ENCODE assay signal across 9 cellular contexts in genomic region chr21:31866077-31866511, GRCh38. TPM values are rescaled to one million over a fixed set of nuclear protein-coding genes. Genes with fewer than 3 reads are reported as not detected.
A peak's percentile ranks its signal among the peaks of the same experiment; 100 is the strongest.
DNase-seq lines count a peak whose midpoint lies in the region; FAIRE-seq and TF ChIP-seq lines count a peak whose summit lies in the region.
"Had no signal": no experiment of that assay in that cellular context is flagged by ENCODE, and none has a peak within 500 bp of the region (broad histone marks: within the 10 kb centered on the region; RNA-seq: fewer than 3 reads in every experiment).

No MANE protein-coding gene starts in this region.

- CTCF ChIA-PET in RWPE1 (lab: Yijun Ruan, JAX), result interaction anchor here (0.6 to 1.6 kb wide), 10 partner anchors 10 to 469 kb away, joined by 3 to 11 read pairs (median 3); no protein-coding TSS in a partner anchor

- FAIRE-seq in frontal cortex (lab: Jason Lieb, UNC), result no peak
- FAIRE-seq: G401.6 had no signal

- H3K27ac ChIP-seq in RWPE1 (no peak overlapping the region), osteoblast (ENCODE audit: low read depth, low read length) (no peak overlapping the region), thyroid gland (no peak overlapping the region)

- POLR2A ChIA-PET in RWPE1 (lab: Yijun Ruan, JAX; ENCODE audit: low non-redundant PET), result no interaction called here

- H3K27me3 ChIP-seq in osteoblast (ENCODE audit: insufficient read depth, low read length) (peaks cover 11% of the 10 kb centered on the region), thyroid gland (no peaks in the 10 kb centered on the region)

- 22 to 23% methylated on average over 14 of the region's 15 CpGs for WGBS in thyroid gland, 2 donors

- H3K36me3 ChIP-seq in osteoblast (ENCODE audit: insufficient read depth, low read length), result no peaks in the 10 kb centered on the region
- no peaks in the 10 kb centered on the region for H3K36me3 ChIP-seq in thyroid gland

- H3K9me3 ChIP-seq in osteoblast (ENCODE audit: low read depth, low read length) (no peaks in the 10 kb centered on the region), thyroid gland (no peaks in the 10 kb centered on the region)

- no peak overlapping the region for H3K4me3 ChIP-seq in osteoblast (ENCODE audit: insufficient read depth, low read length)
- no peak overlapping the region for H3K4me3 ChIP-seq in thyroid gland (replicated peaks in 1 of 3)

- H4K20me1 ChIP-seq in osteoblast (ENCODE audit: insufficient read depth, low read length), result no peaks in the 10 kb centered on the region

- no peak for TF ChIP-seq POLR2A in thyroid gland (IDR thresholded peaks at IDR 0.05)

- intact Hi-C loops in thyroid gland (cut with DNase I), result loop anchor here (5.0 kb wide), 1 partner anchor 391 kb away; no protein-coding TSS in a partner anchor

- H2AFZ ChIP-seq in osteoblast (ENCODE audit: low read length), result no peak overlapping the region

- no peaks in the 10 kb centered on the region for H3K4me1 ChIP-seq in osteoblast (ENCODE audit: insufficient read depth, low read length)
- H3K4me1 ChIP-seq in thyroid gland, result peaks cover 0 to 4% of the 10 kb centered on the region in 2 donors

- TF ChIP-seq CTCF in RWPE1 (conservative IDR thresholded peaks at IDR 0.05; ENCODE audit: low read depth) (peak; percentile 64), osteoblast (IDR thresholded peaks at IDR 0.05; ENCODE audit: extremely low read depth, low read depth, low read length) (peak; percentile 84), thyroid gland (IDR thresholded peaks at IDR 0.05) (peak; percentile 84 to 94 (median 86))

- H3K79me2 ChIP-seq in osteoblast (ENCODE audit: insufficient read depth, low read length), result no peaks in the 10 kb centered on the region

- H3K4me2 ChIP-seq in osteoblast (ENCODE audit: insufficient read depth, low read length), result no peak overlapping the region

- DNase-seq in activated gamma-delta T cell treated with Interleukin-2 at 50 U/mL for 16 hours (peak; percentile 54), activated gamma-delta T cell (lab: John Stamatoyannopoulos, UW) (no peak), M059J (ENCODE audit: low read depth) (peak; percentile 65), RWPE1 (ENCODE audit: low spot score) (peak; percentile 59), frontal cortex (ENCODE audit: low spot score in 2 of 2) (peak; percentile 57 to 70), osteoblast (ENCODE audit: insufficient read length, low spot score, missing footprints) (peak; percentile 94), thyroid gland (peak; percentile 95)
- DNase-seq in activated effector memory CD4-positive, alpha-beta T cell treated with anti-CD3 and anti-CD28 coated beads, Interleukin-2, amount 50 U/mL, for 16 hours, result peak; percentile 87

RNA-seq across cellular contexts. Expression of gene HUNK, which starts 6.7 kb away (rescaled TPM):
- 0.05 and 0.15 TPM in 2 replicates for total RNA-seq in M059J (2014; rRNA removed; shearing (Covaris generic))
- 7.7 TPM for total RNA-seq in frontal cortex
- total RNA-seq in osteoblast, result under 0.01 TPM in 2 replicates
- total RNA-seq in thyroid gland, result 1 to 10 TPM in 1 of 4 donors, under 1 TPM in 3; 0.22 to 1.2 (median 0.36) TPM
